In genomic region chr11:70242885-70243284, GRCh38 we compare ENCODE assay signal across 22 cellular contexts. TPM values are rescaled to one million over a fixed set of nuclear protein-coding genes. Genes with fewer than 3 reads are reported as not detected.
DNase-seq lines count a peak whose midpoint lies in the region; ATAC-seq, FAIRE-seq and TF ChIP-seq lines count a peak whose summit lies in the region.
"Had no signal": no experiment of that assay in that cellular context is flagged by ENCODE, and none has a peak within 500 bp of the region (broad histone marks: within the 10 kb centered on the region; RNA-seq: fewer than 3 reads in every experiment).

No MANE protein-coding gene starts in this region.

- no peaks in the 10 kb centered on the region for H4K20me1 ChIP-seq in smooth muscle cell (ENCODE audit: low read depth)
- H4K20me1 ChIP-seq: BLaER1 had no signal

- DNase-seq in HTR-8/SVneo (ENCODE audit: insufficient read length, low spot score) (no peak), bronchial epithelial cell (ENCODE audit: low read depth) (no peak), lower lobe of right lung (no peak), upper lobe of right lung (no peak), RKO (ENCODE audit: low spot score) (no peak), smooth muscle cell (lab: John Stamatoyannopoulos, UW; ENCODE audit: unreplicated experiment) (no peak), GM19239 (ENCODE audit: insufficient read length, low spot score) (no peak)
- DNase-seq: CD4-positive, CD25-positive, alpha-beta regulatory T cell; DMS53; GM23248; H7; KG1; MM.1S; NCI-H2029; NCI-H2227 treated with DMSO at 0.1 percent for 48 hours; NCI-H526 treated with DMSO at 0.1 percent for 48 hours; SHP77 treated with DMSO at 0.1 percent for 48 hours had no signal

- H3K9me3 ChIP-seq in lower lobe of right lung (no peaks in the 10 kb centered on the region), upper lobe of right lung (no peaks in the 10 kb centered on the region), smooth muscle cell (replicated peaks; ENCODE audit: low read depth) (no peaks in the 10 kb centered on the region)
- H3K9me3 ChIP-seq: BLaER1 had no signal

- no peak for TF ChIP-seq CTCF in bronchial epithelial cell (IDR thresholded peaks at IDR 0.05; ENCODE audit: insufficient read depth, low read length, severe bottlenecking)
- TF ChIP-seq CTCF in lower lobe of right lung (IDR thresholded peaks at IDR 0.05) = no peak
- no peak for TF ChIP-seq CTCF in upper lobe of right lung (IDR thresholded peaks at IDR 0.05)
- TF ChIP-seq CTCF in smooth muscle cell (IDR thresholded peaks at IDR 0.05; ENCODE audit: borderline replicate concordance, insufficient read depth, poor library complexity, severe bottlenecking) = no peak

- H3K27ac ChIP-seq in lower lobe of right lung (no peak overlapping the region), upper lobe of right lung (no peak overlapping the region), smooth muscle cell (ENCODE audit: low read depth) (no peak overlapping the region)
- H3K27ac ChIP-seq: BLaER1, GM23248, SK-N-MC had no signal

- no peak overlapping the region for H2AFZ ChIP-seq in smooth muscle cell (ENCODE audit: low read depth)
- H2AFZ ChIP-seq: GM23248 had no signal

- H3K4me3 ChIP-seq in bronchial epithelial cell (ENCODE audit: low read depth, low read length) (no peak overlapping the region), lower lobe of right lung (no peak overlapping the region), upper lobe of right lung (no peak overlapping the region), smooth muscle cell (no peak overlapping the region)
- H3K4me3 ChIP-seq: BLaER1, GM23248, SK-N-MC had no signal

- H3K36me3 ChIP-seq in bronchial epithelial cell (ENCODE audit: control insufficient read depth, insufficient read depth, low read length) = no peaks in the 10 kb centered on the region
- H3K36me3 ChIP-seq in lower lobe of right lung = no peaks in the 10 kb centered on the region
- H3K36me3 ChIP-seq in upper lobe of right lung = no peaks in the 10 kb centered on the region
- H3K36me3 ChIP-seq in smooth muscle cell (ENCODE audit: low read depth) = no peaks in the 10 kb centered on the region
- H3K36me3 ChIP-seq: BLaER1 had no signal

- no peaks in the 10 kb centered on the region for H3F3A ChIP-seq in smooth muscle cell (ENCODE audit: low read depth)

- no peaks in the 10 kb centered on the region for H3K79me2 ChIP-seq in smooth muscle cell (ENCODE audit: low read depth)

- FAIRE-seq in HTR-8/SVneo (lab: Jason Lieb, UNC) (peak; percentile 46), bronchial epithelial cell (lab: Jason Lieb, UNC) (peak; percentile 13), GM19239 (lab: Jason Lieb, UNC) (no peak)
- FAIRE-seq: A204.1, GM18507 had no signal

- peak; percentile 23 to 64 for ATAC-seq in lower lobe of right lung
- ATAC-seq in upper lobe of right lung = peak; percentile 69
- ATAC-seq: Panc1 had no signal

- H3K27me3 ChIP-seq in bronchial epithelial cell (ENCODE audit: control insufficient read depth, insufficient read depth, low read length) = no peaks in the 10 kb centered on the region
- no peaks in the 10 kb centered on the region for H3K27me3 ChIP-seq in lower lobe of right lung (ENCODE audit: low read depth)
- H3K27me3 ChIP-seq in upper lobe of right lung = no peaks in the 10 kb centered on the region
- no peaks in the 10 kb centered on the region for H3K27me3 ChIP-seq in smooth muscle cell (ENCODE audit: low read depth)
- H3K27me3 ChIP-seq: BLaER1 had no signal

- 85% methylated on average over 4 of the region's 4 CpGs for WGBS in smooth muscle cell (ENCODE audit: low lambda C conversion rate)

- intact Hi-C loops in lower lobe of right lung (cut with DNase I) (no loop called here), upper lobe of right lung (cut with DNase I) (no loop called here)

- H3K9ac ChIP-seq in smooth muscle cell (ENCODE audit: low read depth) = no peak overlapping the region
- H3K9ac ChIP-seq: BLaER1, GM23248 had no signal

- H3K4me1 ChIP-seq in lower lobe of right lung = no peaks in the 10 kb centered on the region
- H3K4me1 ChIP-seq in upper lobe of right lung = no peaks in the 10 kb centered on the region
- H3K4me1 ChIP-seq in smooth muscle cell (ENCODE audit: low read depth) = no peaks in the 10 kb centered on the region
- H3K4me1 ChIP-seq: BLaER1 had no signal

- H3K4me2 ChIP-seq in smooth muscle cell = no peak overlapping the region
- H3K4me2 ChIP-seq: BLaER1 had no signal

RNA-seq across cellular contexts. Expression of gene PPFIA1, which starts 27.6 kb away (rescaled TPM):
- total RNA-seq in bronchial epithelial cell (33.0 and 35.0 TPM in 2 replicates), lower lobe of right lung (81.0 TPM), upper lobe of right lung (73.3 TPM), smooth muscle cell (31.5 and 48.2 TPM in 2 replicates)
- 23.8 and 33.8 TPM in 2 replicates for polyA plus RNA-seq in smooth muscle cell

RNA-seq across cellular contexts. Expression of gene FADD, which starts 39.8 kb away (rescaled TPM):
- total RNA-seq in bronchial epithelial cell (32.4 and 52.1 TPM in 2 replicates), lower lobe of right lung (23.0 TPM), upper lobe of right lung (21.3 TPM), smooth muscle cell (18.6 and 22.2 TPM in 2 replicates)
- polyA plus RNA-seq in smooth muscle cell = 38.8 and 41.3 TPM in 2 replicates
